Comparison of ENCODE assay signal across 9 cellular contexts in the genomic region with DNA sequence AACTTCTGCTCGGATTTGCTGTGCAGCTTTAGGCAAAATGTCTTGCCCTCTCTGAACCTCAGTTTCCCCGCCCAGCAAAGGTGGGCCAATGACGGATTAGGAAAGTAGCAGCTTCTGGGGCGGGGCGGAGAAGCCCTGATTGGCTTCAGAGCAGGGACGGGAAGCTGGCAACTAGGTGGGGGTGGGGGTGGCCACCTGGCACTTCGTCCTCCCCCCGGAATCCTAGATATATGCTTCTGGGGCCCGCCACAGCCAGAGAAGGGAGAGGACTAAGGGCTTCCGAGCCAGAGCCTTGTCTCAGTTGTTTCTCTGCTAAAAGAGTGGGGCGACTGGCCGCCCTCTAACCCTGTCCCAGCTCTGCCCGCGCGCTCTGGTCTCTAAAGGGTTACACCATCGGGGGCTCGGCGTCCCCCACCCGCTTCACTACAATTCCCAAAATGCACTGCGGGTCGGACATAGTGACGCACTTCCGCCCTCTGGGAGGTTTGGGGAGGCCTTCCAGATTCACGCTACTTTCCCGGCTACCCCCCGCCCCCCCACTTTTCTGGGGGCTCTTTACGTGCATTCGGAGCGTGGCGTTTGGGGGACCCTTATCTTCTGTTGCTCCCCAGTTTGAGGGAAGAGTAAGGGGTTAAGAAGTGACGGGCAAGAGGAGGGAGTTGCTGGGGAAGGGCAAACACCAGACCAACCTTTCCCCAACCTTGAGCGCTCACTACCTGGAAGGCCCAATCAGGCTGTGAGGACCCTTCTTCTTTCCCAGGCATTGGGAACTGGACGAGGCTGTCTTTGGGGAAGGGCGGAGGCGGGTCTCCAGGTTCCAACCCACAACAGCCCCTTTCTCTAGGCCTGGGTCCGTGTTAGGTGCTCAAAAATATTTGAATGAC. TPM values are rescaled to one million over a fixed set of nuclear protein-coding genes. Genes with fewer than 3 reads are reported as not detected.
DNase-seq lines count a peak whose midpoint lies in the region; ATAC-seq, FAIRE-seq and TF ChIP-seq lines count a peak whose summit lies in the region.
"Had no signal": no experiment of that assay in that cellular context is flagged by ENCODE, and none has a peak within 500 bp of the region (broad histone marks: within the 10 kb centered on the region; RNA-seq: fewer than 3 reads in every experiment).

No MANE protein-coding gene starts in this region.

- H4K91ac ChIP-seq in H1 (replicated peaks; ENCODE audit: insufficient read length, low read length) (peak overlapping the region; percentile 16), mesenchymal stem cell (ENCODE audit: low read length) (no peak overlapping the region)

- H3K79me2 ChIP-seq in H1 (ENCODE audit: control insufficient read depth in 1 of 2, insufficient read depth in 2 of 2, low read length in 2 of 2), result no peaks in the 10 kb centered on the region; a peak in 1 of 4 replicates

- peaks cover 3 to 12% of the 10 kb centered on the region in 2 experiments for H4K20me1 ChIP-seq in H1 (replicated peaks in 1 of 2; ENCODE audit: control insufficient read depth in 1 of 2, insufficient read depth in 2 of 2, low read length in 2 of 2)

- H3K4me3 Mint-ChIP-seq in CD4-positive, alpha-beta memory T cell, result peak overlapping the region; percentile 94 to 98 (median 98)

- H2BK5ac ChIP-seq in H1 (ENCODE audit: low read depth, low read length) (peak overlapping the region; percentile 12), mesenchymal stem cell (ENCODE audit: low read depth, low read length, poor library complexity, severe bottlenecking) (peak overlapping the region; percentile 53)

- H3K4me1 Mint-ChIP-seq in CD4-positive, alpha-beta memory T cell, result peaks cover 11 to 36% (median 18%) of the 10 kb centered on the region in 4 donors

- no peak overlapping the region for H2BK15ac ChIP-seq in H1 (ENCODE audit: low read length)
- H2BK15ac ChIP-seq in mesenchymal stem cell (ENCODE audit: low read depth, poor library complexity, severe bottlenecking), result no peak overlapping the region

- peak overlapping the region; percentile 94; the same call in 1 of the 2 replicates for H2AFZ ChIP-seq in H1 (ENCODE audit: low read length)
- H2AFZ ChIP-seq in mesenchymal stem cell (ENCODE audit: low read depth, low read length), result peak overlapping the region; percentile 62

- no peak for TF ChIP-seq CTCF in H1 (IDR thresholded peaks at IDR 0.05; ENCODE audit: control extremely low read depth in 1 of 3, insufficient read depth in 1 of 3, low read depth in 1 of 3, low read length in 3 of 3)

- H3K23ac ChIP-seq in H1 (ENCODE audit: insufficient read length) (no peak overlapping the region), mesenchymal stem cell (ENCODE audit: low read length in 2 of 2) (no peak overlapping the region)

- 2% methylated on average over 32 of the region's 36 CpGs; no CpG with 5 or more reads in 1 of the 2 experiments for WGBS in H1 (ENCODE audit: extremely low coverage in 1 of 2, insufficient coverage in 1 of 2, insufficient read length in 1 of 2, insufficient replicate concordance in 2 of 2, low coverage in 1 of 2, low lambda C conversion rate in 2 of 2, missing lambda C conversion rate in 1 of 2), 2 experiments
- 10% methylated on average over 31 of the region's 36 CpGs for WGBS in mesenchymal stem cell

- H3K27ac Mint-ChIP-seq in CD4-positive, alpha-beta memory T cell, result peak overlapping the region; percentile 97 to 99 (median 99)

- H3K14ac ChIP-seq in H1 (ENCODE audit: insufficient read length) (no peak overlapping the region), mesenchymal stem cell (ENCODE audit: low read length in 2 of 2) (no peak overlapping the region)

- H3K4me1 ChIP-seq in CD4-positive, alpha-beta memory T cell (ENCODE audit: insufficient read depth, low read length), result peaks cover 40% of the 10 kb centered on the region
- H3K4me1 ChIP-seq in H1 (replicated peaks in 1 of 4; ENCODE audit: control insufficient read depth in 3 of 4, insufficient read depth in 4 of 4, low read length in 3 of 4) (peaks cover 4 to 22% (median 14%) of the 10 kb centered on the region in 4 experiments), mesenchymal stem cell (ENCODE audit: control insufficient read depth, insufficient read depth, low read depth, low read length) (peaks cover 40% of the 10 kb centered on the region)

- peak; percentile 68 to 70; a peak in 2 of 3 replicates for TF ChIP-seq POLR2A in H1 (IDR thresholded peaks at IDR 0.05; ENCODE audit: control extremely low read depth in 1 of 2, low read depth in 2 of 2, low read length in 2 of 2)

- no peaks in the 10 kb centered on the region for H3K9me3 ChIP-seq in CD4-positive, alpha-beta memory T cell (ENCODE audit: control insufficient read depth in 1 of 2, low read length in 2 of 2)
- H3K9me3 ChIP-seq in H1 (ENCODE audit: insufficient read depth in 2 of 2, low read depth in 1 of 2, low read length in 1 of 2) (no peaks in the 10 kb centered on the region), mesenchymal stem cell (ENCODE audit: control insufficient read depth, low read length) (no peaks in the 10 kb centered on the region)

- H3K4ac ChIP-seq in H1 (replicated peaks; ENCODE audit: insufficient read length, low read depth, low read length), result no peak overlapping the region
- peak overlapping the region; percentile 18 to 85 for H3K4ac ChIP-seq in mesenchymal stem cell (ENCODE audit: low read depth in 1 of 2, low read length in 2 of 2)

- peak overlapping the region; percentile 68 for H3K27ac ChIP-seq in CD4-positive, alpha-beta memory T cell (ENCODE audit: low read depth, low read length)
- H3K27ac ChIP-seq in H1 (ENCODE audit: low read depth, low read length) (peak overlapping the region; percentile 86), mesenchymal stem cell (ENCODE audit: low read length, poor library complexity, severe bottlenecking) (peak overlapping the region; percentile 94)

- H2BK12ac ChIP-seq in H1 (ENCODE audit: low read depth, low read length) (peak overlapping the region; percentile 50; the same call in 1 of the 2 replicates), mesenchymal stem cell (ENCODE audit: low read length in 2 of 2) (no peak overlapping the region)

- H3K27me3 ChIP-seq in CD4-positive, alpha-beta memory T cell (ENCODE audit: insufficient read depth, low read length), result no peaks in the 10 kb centered on the region
- H3K27me3 ChIP-seq in H1 (replicated peaks in 1 of 4; ENCODE audit: control insufficient read depth in 3 of 4, extremely low read depth in 1 of 4, insufficient read depth in 3 of 4, low read length in 3 of 4) (no peaks in the 10 kb centered on the region), mesenchymal stem cell (ENCODE audit: control insufficient read depth in 1 of 2, insufficient read depth in 1 of 2, low read length in 2 of 2) (no peaks in the 10 kb centered on the region)

- CTCF ChIA-PET in CD4-positive, alpha-beta memory T cell (lab: Charles Lee; ENCODE audit: partially characterized antibody), result interaction anchor here (0.6 to 1.5 kb wide), 4 partner anchors 16 to 408 kb away, joined by 3 to 10 read pairs (median 7); a partner anchor contains a TSS
- CTCF ChIA-PET in H1 (lab: Charles Lee; ENCODE audit: partially characterized antibody), result interaction anchor here (0.6 to 10.7 kb wide), 7 partner anchors 16 to 341 kb away, joined by 3 to 208 read pairs (median 3); a partner anchor contains a TSS

- no peaks in the 10 kb centered on the region for H3K36me3 ChIP-seq in CD4-positive, alpha-beta memory T cell (ENCODE audit: insufficient read depth, low read length)
- H3K36me3 ChIP-seq in H1 (ENCODE audit: control insufficient read depth in 2 of 4, insufficient read depth in 4 of 4, low read length in 3 of 4) (peaks cover 0 to 7% (median 0%) of the 10 kb centered on the region in 4 experiments; a peak in 1 of 8 replicates), mesenchymal stem cell (ENCODE audit: control insufficient read depth in 1 of 2, insufficient read depth in 2 of 2, low read depth in 1 of 2, low read length in 2 of 2) (peaks cover 14 to 37% of the 10 kb centered on the region in 2 experiments)

- no peak; a peak in 1 of 3 replicates for TF ChIP-seq EP300 in H1 (IDR thresholded peaks at IDR 0.05; ENCODE audit: borderline replicate concordance in 1 of 2, low read depth in 2 of 2, low read length in 2 of 2)

- intact Hi-C loops in CD4-positive, alpha-beta memory T cell (cut with micrococcal nuclease), result loop anchor here (1.0 to 5.0 kb wide), 6 partner anchors 16 to 1596 kb away; a partner anchor contains a TSS

- peaks cover 4 to 17% of the 10 kb centered on the region in 2 donors for H3K36me3 Mint-ChIP-seq in CD4-positive, alpha-beta memory T cell

- POLR2A ChIA-PET in CD4-positive, alpha-beta memory T cell (lab: Charles Lee; ENCODE audit: partially characterized antibody), result interaction anchor here (0.8 to 4.8 kb wide), 14 partner anchors 9 to 1597 kb away, joined by 3 to 83 read pairs (median 4); a partner anchor contains a TSS
- POLR2A ChIA-PET in H1 (lab: Charles Lee; ENCODE audit: partially characterized antibody), result interaction anchor here (0.6 to 9.8 kb wide), 14 partner anchors 10 to 122 kb away, joined by 3 to 277 read pairs (median 3); a partner anchor contains a TSS

- peak; percentile 38 for ATAC-seq in GM19467 (IDR thresholded peaks at IDR 0.05; ENCODE audit: unreplicated experiment)

- DNase-seq in CD4-positive, alpha-beta memory T cell, result peak; percentile 87 to 93 (median 91)
- DNase-seq in HTR-8/SVneo (ENCODE audit: insufficient read length, low spot score), result peak; percentile 90
- DNase-seq in NOMO-1 (lab: John Stamatoyannopoulos, UW; ENCODE audit: unreplicated experiment in 2 of 2), result peak; percentile 89 to 93
- peak; percentile 69 to 75 (median 72) for DNase-seq in activated CD8-positive, alpha-beta memory T cell treated with anti-CD3 and anti-CD28 coated beads for 48 hours (ENCODE audit: low read depth in 2 of 3, low spot score in 2 of 3)
- peak in 1 of 2 experiments; percentile 93 for DNase-seq in H1 (ENCODE audit: low read depth in 1 of 2, low spot score in 2 of 2)
- DNase-seq in mesenchymal stem cell, result peak; percentile 97
- peak; percentile 73 for DNase-seq in stimulated activated CD8-positive, alpha-beta memory T cell treated with anti-CD3 and anti-CD28 coated beads, Interleukin-12 subunit alpha, Interleukin-12 subunit beta, amount 100 ng/mL, for 1 hour (ENCODE audit: low read depth)

- no peak for TF ChIP-seq RAD21 in H1 (IDR thresholded peaks at IDR 0.05 in 1 of 2, conservative IDR thresholded peaks at IDR 0.05 in 1 of 2; ENCODE audit: low read depth in 2 of 2, low read length in 2 of 2)

- no peak overlapping the region for H3K56ac ChIP-seq in H1 (replicated peaks; ENCODE audit: insufficient read length, low read depth, low read length)

- no peak overlapping the region for H2BK120ac ChIP-seq in H1 (replicated peaks; ENCODE audit: low read depth, low read length)
- peak overlapping the region; percentile 54 for H2BK120ac ChIP-seq in mesenchymal stem cell (ENCODE audit: low read depth, low read length)

- H3K23me2 ChIP-seq in H1 (ENCODE audit: low read depth, low read length), result peaks cover 11% of the 10 kb centered on the region; the same call in 1 of the 2 replicates

- H3K4me3 ChIP-seq in CD4-positive, alpha-beta memory T cell (ENCODE audit: low read length in 2 of 2), result peak overlapping the region; percentile 65 to 71
- H3K4me3 ChIP-seq in H1 (ENCODE audit: extremely low read depth in 1 of 4, insufficient read depth in 2 of 4, low read depth in 3 of 4, low read length in 4 of 4) (peak overlapping the region; percentile 71 to 80 (median 78)), mesenchymal stem cell (ENCODE audit: insufficient read depth in 1 of 2, low read depth in 1 of 2, low read length in 2 of 2) (peak overlapping the region; percentile 80 to 88)

- 0 out of 2 replicates have a peak, but pooled peaks cover 2% of the 10 kb centered on the region for H3K79me1 ChIP-seq in H1 (ENCODE audit: low read depth, low read length)
- peaks cover 19% of the 10 kb centered on the region for H3K79me1 ChIP-seq in mesenchymal stem cell (replicated peaks; ENCODE audit: low read length, poor library complexity, severe bottlenecking)

- H3K18ac ChIP-seq in H1 (ENCODE audit: extremely low read depth, low read length) (peak overlapping the region; percentile 87), mesenchymal stem cell (ENCODE audit: low read depth in 1 of 2, low read length in 2 of 2) (peak overlapping the region; percentile 59 to 93)

- H3K4me2 ChIP-seq in H1 (ENCODE audit: insufficient read depth in 1 of 2, low read depth in 2 of 2, low read length in 2 of 2) (peak overlapping the region; percentile 49 to 76), mesenchymal stem cell (ENCODE audit: low read length, poor library complexity, severe bottlenecking) (peak overlapping the region; percentile 80)

- H3K27me3 Mint-ChIP-seq in CD4-positive, alpha-beta memory T cell, result no peaks in the 10 kb centered on the region

- no peaks in the 10 kb centered on the region for H3K9me3 Mint-ChIP-seq in CD4-positive, alpha-beta memory T cell

- H2AK5ac ChIP-seq in H1 (ENCODE audit: low read depth, low read length) (no peak overlapping the region), mesenchymal stem cell (ENCODE audit: low read length, severe bottlenecking) (no peak overlapping the region)

- H4K8ac ChIP-seq in H1 (ENCODE audit: extremely low read depth, insufficient read depth, low read length), result peak overlapping the region; percentile 98
- H4K8ac ChIP-seq in mesenchymal stem cell (ENCODE audit: low read length), result peak overlapping the region; percentile 78

- H3K9ac ChIP-seq in H1 (replicated peaks in 1 of 4; ENCODE audit: extremely low read depth in 1 of 4, low read depth in 3 of 4, low read length in 3 of 4) (peak overlapping the region; percentile 58 to 81 (median 70)), mesenchymal stem cell (ENCODE audit: low read length) (peak overlapping the region; percentile 99)

- H4K5ac ChIP-seq in H1 (ENCODE audit: insufficient read length, low read depth, low read length), result peak overlapping the region; percentile 93

- FAIRE-seq in HTR-8/SVneo (lab: Jason Lieb, UNC) (peak; percentile 91), H1 (lab: Jason Lieb, UNC) (peak; percentile 83)

- no peak overlapping the region for H2BK20ac ChIP-seq in H1 (ENCODE audit: low read length)

RNA-seq across cellular contexts. Expression of a gene that starts 0.7 kb away (rescaled TPM):
- total RNA-seq in CD4-positive, alpha-beta memory T cell, result 10 to 100 TPM; 33.7 to 35.8 TPM
- 1 to 10 TPM; 2.4 to 8.2 TPM for polyA plus RNA-seq in CD4-positive, alpha-beta memory T cell
- total RNA-seq in H1 (2021; fragmentation: NEBNext Ultra II Directional; extraction: Animal tissue kit (Norgen Biotek cat#: 25700)), result 24.4 and 25.3 TPM in 2 replicates
- polyA plus RNA-seq in H1 (2011; rRNA removed), result 12.1 and 22.1 TPM in 2 replicates
- 14.9 TPM for polyA plus RNA-seq in H1 (2011; cell fraction: cytosol; rRNA removed)
- polyA plus RNA-seq in H1 (2011; cell fraction: nucleus; rRNA removed), result 16.2 TPM
- polyA plus RNA-seq in H1 (2012, experiment 1 of 2), result 9.9 to 15.9 TPM (median 13.9 TPM) in 4 replicates
- polyA plus RNA-seq in H1 (2012, experiment 2 of 2), result 14.7 TPM
- 9.6 TPM for polyA plus RNA-seq in H1 (2013, experiment 1 of 2)
- 8.2 TPM for polyA plus RNA-seq in H1 (2013, experiment 2 of 2)
- polyA minus RNA-seq in H1 (2011; rRNA and poly(A)+ RNA removed), result 4.6 and 5.9 TPM in 2 replicates
- polyA minus RNA-seq in H1 (2011; cell fraction: cytosol; rRNA and poly(A)+ RNA removed), result 15.4 TPM
- polyA minus RNA-seq in H1 (2011; cell fraction: nucleus; rRNA and poly(A)+ RNA removed), result 19.1 TPM
- 8.0 TPM for polyA plus RNA-seq in mesenchymal stem cell (2013, experiment 1 of 2)
- polyA plus RNA-seq in mesenchymal stem cell (2013, experiment 2 of 2), result 8.2 TPM

RNA-seq across cellular contexts. Expression of a gene that starts 15.7 kb away (rescaled TPM):
- 10 to 100 TPM; 12.9 to 15.1 TPM for total RNA-seq in CD4-positive, alpha-beta memory T cell
- under 1 TPM; 0.10 to 0.87 TPM for polyA plus RNA-seq in CD4-positive, alpha-beta memory T cell
- 11.1 and 12.6 TPM in 2 replicates for total RNA-seq in H1 (2021; fragmentation: NEBNext Ultra II Directional; extraction: Animal tissue kit (Norgen Biotek cat#: 25700))
- polyA plus RNA-seq in H1 (2011; rRNA removed), result 3.2 and 5.8 TPM in 2 replicates
- 2.2 TPM for polyA plus RNA-seq in H1 (2011; cell fraction: cytosol; rRNA removed)
- polyA plus RNA-seq in H1 (2011; cell fraction: nucleus; rRNA removed), result 6.4 TPM
- polyA plus RNA-seq in H1 (2012, experiment 1 of 2), result 7.3 to 9.2 TPM (median 8.6 TPM) in 4 replicates
- 5.3 TPM for polyA plus RNA-seq in H1 (2012, experiment 2 of 2)
- 10.5 TPM for polyA plus RNA-seq in H1 (2013, experiment 1 of 2)
- 10.1 TPM for polyA plus RNA-seq in H1 (2013, experiment 2 of 2)
- polyA minus RNA-seq in H1 (2011; rRNA and poly(A)+ RNA removed), result 0.54 and 0.79 TPM in 2 replicates
- 2.7 TPM for polyA minus RNA-seq in H1 (2011; cell fraction: cytosol; rRNA and poly(A)+ RNA removed)
- 1.6 TPM for polyA minus RNA-seq in H1 (2011; cell fraction: nucleus; rRNA and poly(A)+ RNA removed)
- polyA plus RNA-seq in mesenchymal stem cell (2013, experiment 1 of 2), result 14.9 TPM
- 15.3 TPM for polyA plus RNA-seq in mesenchymal stem cell (2013, experiment 2 of 2)

RNA-seq across cellular contexts. Expression of a gene that starts 22.5 kb away (rescaled TPM):
- not detected for total RNA-seq in CD4-positive, alpha-beta memory T cell
- polyA plus RNA-seq in CD4-positive, alpha-beta memory T cell, result not detected
- total RNA-seq in H1 (2021; fragmentation: NEBNext Ultra II Directional; extraction: Animal tissue kit (Norgen Biotek cat#: 25700)), result 20.2 and 21.7 TPM in 2 replicates
- 40.1 and 49.1 TPM in 2 replicates for polyA plus RNA-seq in H1 (2011; rRNA removed)
- 30.1 TPM for polyA plus RNA-seq in H1 (2011; cell fraction: cytosol; rRNA removed)
- polyA plus RNA-seq in H1 (2011; cell fraction: nucleus; rRNA removed), result 21.8 TPM
- polyA plus RNA-seq in H1 (2012, experiment 1 of 2), result 15.5 to 25.3 TPM (median 20.3 TPM) in 4 replicates
- 27.4 TPM for polyA plus RNA-seq in H1 (2012, experiment 2 of 2)
- 12.7 TPM for polyA plus RNA-seq in H1 (2013, experiment 1 of 2)
- polyA plus RNA-seq in H1 (2013, experiment 2 of 2), result 12.4 TPM
- polyA minus RNA-seq in H1 (2011; rRNA and poly(A)+ RNA removed), result 32.3 and 37.8 TPM in 2 replicates
- 11.7 TPM for polyA minus RNA-seq in H1 (2011; cell fraction: cytosol; rRNA and poly(A)+ RNA removed)
- 12.9 TPM for polyA minus RNA-seq in H1 (2011; cell fraction: nucleus; rRNA and poly(A)+ RNA removed)
- polyA plus RNA-seq in mesenchymal stem cell (2013, experiment 1 of 2), result not detected
- polyA plus RNA-seq in mesenchymal stem cell (2013, experiment 2 of 2), result not detected
- total RNA-seq: subcutaneous adipose tissue had no signal

RNA-seq across cellular contexts. Expression of a gene that starts 23.7 kb away (rescaled TPM):
- total RNA-seq in CD4-positive, alpha-beta memory T cell, result 10 to 100 TPM; 93.9 to 98.2 TPM
- polyA plus RNA-seq in CD4-positive, alpha-beta memory T cell, result 10 to 100 TPM in 1 of 2 donors, 1 to 10 TPM in 1; 6.0 to 17.5 TPM
- 81.5 and 93.6 TPM in 2 replicates for total RNA-seq in H1 (2021; fragmentation: NEBNext Ultra II Directional; extraction: Animal tissue kit (Norgen Biotek cat#: 25700))
- 99.5 and 142 TPM in 2 replicates for polyA plus RNA-seq in H1 (2011; rRNA removed)
- 82.5 TPM for polyA plus RNA-seq in H1 (2011; cell fraction: cytosol; rRNA removed)
- 217 TPM for polyA plus RNA-seq in H1 (2011; cell fraction: nucleus; rRNA removed)
- 87.2 to 105 TPM (median 88.9 TPM) in 4 replicates for polyA plus RNA-seq in H1 (2012, experiment 1 of 2)
- 66.3 TPM for polyA plus RNA-seq in H1 (2012, experiment 2 of 2)
- polyA plus RNA-seq in H1 (2013, experiment 1 of 2), result 57.3 TPM
- polyA plus RNA-seq in H1 (2013, experiment 2 of 2), result 50.3 TPM
- polyA minus RNA-seq in H1 (2011; rRNA and poly(A)+ RNA removed), result 121 and 131 TPM in 2 replicates
- polyA minus RNA-seq in H1 (2011; cell fraction: cytosol; rRNA and poly(A)+ RNA removed), result 65.9 TPM
- 67.6 TPM for polyA minus RNA-seq in H1 (2011; cell fraction: nucleus; rRNA and poly(A)+ RNA removed)
- 38.9 TPM for polyA plus RNA-seq in mesenchymal stem cell (2013, experiment 1 of 2)
- polyA plus RNA-seq in mesenchymal stem cell (2013, experiment 2 of 2), result 39.9 TPM

RNA-seq across cellular contexts. Expression of a gene that starts 27.9 kb away (rescaled TPM):
- total RNA-seq in CD4-positive, alpha-beta memory T cell, result not detected
- polyA plus RNA-seq in CD4-positive, alpha-beta memory T cell, result not detected
- not detected in 2 replicates for total RNA-seq in H1 (2021; fragmentation: NEBNext Ultra II Directional; extraction: Animal tissue kit (Norgen Biotek cat#: 25700))
- polyA plus RNA-seq in H1 (2011; rRNA removed), result 0.20 and 0.24 TPM in 2 replicates
- polyA plus RNA-seq in H1 (2011; cell fraction: cytosol; rRNA removed), result 0.09 TPM
- polyA plus RNA-seq in H1 (2011; cell fraction: nucleus; rRNA removed), result 0.56 TPM
- polyA plus RNA-seq in H1 (2012, experiment 1 of 2), result 0.13 to 0.17 TPM in 2 of 4 replicates, not detected in the others
- polyA plus RNA-seq in H1 (2012, experiment 2 of 2), result not detected
- polyA plus RNA-seq in H1 (2013, experiment 1 of 2), result 0.10 TPM
- 0.06 TPM for polyA plus RNA-seq in H1 (2013, experiment 2 of 2)
- not detected in 2 replicates for polyA minus RNA-seq in H1 (2011; rRNA and poly(A)+ RNA removed)
- polyA minus RNA-seq in H1 (2011; cell fraction: cytosol; rRNA and poly(A)+ RNA removed), result not detected
- polyA minus RNA-seq in H1 (2011; cell fraction: nucleus; rRNA and poly(A)+ RNA removed), result not detected
- polyA plus RNA-seq in mesenchymal stem cell (2013, experiment 1 of 2), result not detected
- not detected for polyA plus RNA-seq in mesenchymal stem cell (2013, experiment 2 of 2)
- total RNA-seq: subcutaneous adipose tissue had no signal

Comparison
In these comparisons a context has a peak if more than half of its experiments do, and no peak if none do; other contexts are left out.
1. RNA of a gene that starts 22.5 kb away (total RNA-seq): 20.2 to 21.7 TPM in H1; not detected in CD4-positive, alpha-beta memory T cell; every median in the first group is over 10 times any median in the second.
2. Peak in every context shown above with its lines, with median percentiles within 50 percentile points of each other: H3K27ac ChIP-seq and H3K4me3 ChIP-seq.